In the genomic region with DNA sequence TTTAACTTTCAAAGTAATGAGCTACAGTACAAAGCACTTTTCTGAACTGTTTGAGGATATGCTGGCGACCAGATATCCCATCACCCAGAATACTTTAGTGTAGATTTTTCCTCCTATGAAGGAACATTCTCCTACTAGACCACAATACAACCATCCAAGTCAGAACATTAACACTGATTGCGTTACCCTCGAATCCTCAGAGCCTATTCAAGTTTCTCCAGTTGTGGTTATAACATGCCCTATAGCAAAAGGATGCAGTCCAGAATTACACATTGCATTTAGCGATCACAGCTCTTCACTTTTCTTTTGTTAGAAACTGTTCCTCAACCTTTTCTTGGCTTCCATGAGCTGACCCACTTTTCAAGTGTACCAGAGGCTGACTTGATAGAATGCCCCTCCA, we compare ENCODE assay signal across 1 cellular context.
A peak's percentile ranks its signal among the peaks of the same experiment; 100 is the strongest.
TF ChIP-seq lines count a peak whose summit lies in the region.

No MANE protein-coding gene starts in this region.

TF ChIP-seq in HepG2, 621 proteins besides CTCF, POLR2A, EP300 and RAD21 (continued from another document):
- TF ChIP-seq, protein P1, sequence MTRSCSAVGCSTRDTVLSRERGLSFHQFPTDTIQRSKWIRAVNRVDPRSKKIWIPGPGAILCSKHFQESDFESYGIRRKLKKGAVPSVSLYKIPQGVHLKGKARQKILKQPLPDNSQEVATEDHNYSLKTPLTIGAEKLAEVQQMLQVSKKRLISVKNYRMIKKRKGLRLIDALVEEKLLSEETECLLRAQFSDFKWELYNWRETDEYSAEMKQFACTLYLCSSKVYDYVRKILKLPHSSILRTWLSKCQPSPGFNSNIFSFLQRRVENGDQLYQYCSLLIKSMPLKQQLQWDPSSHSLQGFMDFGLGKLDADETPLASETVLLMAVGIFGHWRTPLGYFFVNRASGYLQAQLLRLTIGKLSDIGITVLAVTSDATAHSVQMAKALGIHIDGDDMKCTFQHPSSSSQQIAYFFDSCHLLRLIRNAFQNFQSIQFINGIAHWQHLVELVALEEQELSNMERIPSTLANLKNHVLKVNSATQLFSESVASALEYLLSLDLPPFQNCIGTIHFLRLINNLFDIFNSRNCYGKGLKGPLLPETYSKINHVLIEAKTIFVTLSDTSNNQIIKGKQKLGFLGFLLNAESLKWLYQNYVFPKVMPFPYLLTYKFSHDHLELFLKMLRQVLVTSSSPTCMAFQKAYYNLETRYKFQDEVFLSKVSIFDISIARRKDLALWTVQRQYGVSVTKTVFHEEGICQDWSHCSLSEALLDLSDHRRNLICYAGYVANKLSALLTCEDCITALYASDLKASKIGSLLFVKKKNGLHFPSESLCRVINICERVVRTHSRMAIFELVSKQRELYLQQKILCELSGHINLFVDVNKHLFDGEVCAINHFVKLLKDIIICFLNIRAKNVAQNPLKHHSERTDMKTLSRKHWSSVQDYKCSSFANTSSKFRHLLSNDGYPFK (CRISPR knock-in tag; IDR thresholded peaks at IDR 0.05; ENCODE audit: borderline replicate concordance) = no peak
- 0 out of 2 replicates have a peak, but pooled peaks have one; percentile 27 for TF ChIP-seq ZNF430 (CRISPR knock-in tag; IDR thresholded peaks at IDR 0.05)
- TF ChIP-seq ZMYM2 (CRISPR knock-in tag; IDR thresholded peaks at IDR 0.05) = 0 out of 2 replicates have a peak, but pooled peaks have one; percentile 19
- no peak for TF ChIP-seq MZF1 (CRISPR knock-in tag; IDR thresholded peaks at IDR 0.05; ENCODE audit: borderline replicate concordance)
- TF ChIP-seq DMAP1 (CRISPR knock-in tag; IDR thresholded peaks at IDR 0.05) = no peak
- TF ChIP-seq ZNF776 (CRISPR knock-in tag; IDR thresholded peaks at IDR 0.05) = no peak
